18 cellular contexts compared by ENCODE assay signal in genomic region chr1:219010720-219011119, GRCh38.
DNase-seq lines count a peak whose midpoint lies in the region; ATAC-seq, FAIRE-seq and TF ChIP-seq lines count a peak whose summit lies in the region.
"Had no signal": no experiment of that assay in that cellular context is flagged by ENCODE, and none has a peak within 500 bp of the region (broad histone marks: within the 10 kb centered on the region; RNA-seq: fewer than 3 reads in every experiment).

No MANE protein-coding gene starts in this region.

- intact Hi-C loops in HCT116 (cut with micrococcal nuclease), result no loop called here
- intact Hi-C loops in GM12878 (cut with micrococcal nuclease; ENCODE audit: unreplicated experiment), result no loop called here

- H3K9me3 Mint-ChIP-seq in chondrocyte (ENCODE audit: low read depth), result peaks cover 9% of the 10 kb centered on the region
- H3K9me3 Mint-ChIP-seq: HFFc6 had no signal

- ATAC-seq in GM19372 (IDR thresholded peaks at IDR 0.05; ENCODE audit: low read depth, unreplicated experiment) (peak; percentile 52), HCT116 (no peak), GM12878 (peak; percentile 47)
- ATAC-seq: CD8-positive, alpha-beta T cell; GM23338 had no signal

- H3K27ac ChIP-seq in HCT116 (ENCODE audit: low read depth, low read length), result no peak overlapping the region
- no peak overlapping the region for H3K27ac ChIP-seq in GM12878 (ENCODE audit: control insufficient read depth, insufficient read depth)
- no peak overlapping the region for H3K27ac ChIP-seq in tibial nerve
- H3K27ac ChIP-seq: BLaER1 treated with 17β-estradiol and CSF1 and Interleukin-3, amounts not matched to agents 10 nM and 100 nM; HL-60; KMS-11 had no signal

- TF ChIP-seq CTCF in HCT116 (IDR thresholded peaks at IDR 0.05 in 2 of 3, conservative IDR thresholded peaks at IDR 0.05 in 1 of 3; ENCODE audit: borderline replicate concordance in 1 of 3, insufficient read depth in 1 of 3, low read depth in 2 of 3, low read length in 2 of 3) (no peak), GM12878 (IDR thresholded peaks at IDR 0.05 in 2 of 3, conservative IDR thresholded peaks at IDR 0.05 in 1 of 3; ENCODE audit: control insufficient read depth in 2 of 3, extremely low read depth in 1 of 3, insufficient read depth in 1 of 3, low read depth in 3 of 3, low read length in 3 of 3) (no peak), tibial nerve (IDR thresholded peaks at IDR 0.05) (no peak), chondrocyte (IDR thresholded peaks at IDR 0.05) (no peak)

- H3K9me3 ChIP-seq in HCT116 (ENCODE audit: control insufficient read depth in 1 of 2, insufficient read depth in 1 of 2, low read depth in 1 of 2, low read length in 2 of 2) (no peaks in the 10 kb centered on the region), GM12878 (replicated peaks; ENCODE audit: control insufficient read depth, insufficient read depth, low read length) (no peaks in the 10 kb centered on the region), tibial nerve (peaks cover 0 to 10% (median 0%) of the 10 kb centered on the region in 4 donors)

- in situ Hi-C loops in GM12878 (cut with MboI), result no loop called here

- H3K27me3 ChIP-seq in HCT116 (ENCODE audit: insufficient read depth, low read length) (no peaks in the 10 kb centered on the region), GM12878 (replicated peaks in 1 of 2; ENCODE audit: control insufficient read depth in 2 of 2, insufficient read depth in 2 of 2, low read length in 1 of 2) (no peaks in the 10 kb centered on the region), tibial nerve (no peaks in the 10 kb centered on the region)
- H3K27me3 ChIP-seq: BLaER1 treated with 17β-estradiol and CSF1 and Interleukin-3, amounts not matched to agents 10 nM and 100 nM had no signal

- CTCF ChIA-PET in HCT116 (lab: Charles Lee) (interaction anchor here (1.1 kb wide), 1 partner anchor 14 kb away, joined by 4 read pairs; no protein-coding TSS in a partner anchor), GM12878 (lab: Yijun Ruan, JAX) (interaction anchor here (0.6 kb wide), 1 partner anchor 228 kb away, joined by 3 read pairs; no protein-coding TSS in a partner anchor)

- H3K4me1 ChIP-seq in HCT116 (ENCODE audit: control insufficient read depth in 1 of 2, insufficient read depth in 2 of 2, low read length in 2 of 2) (no peaks in the 10 kb centered on the region), GM12878 (ENCODE audit: control insufficient read depth, insufficient read depth, low read length) (no peaks in the 10 kb centered on the region), tibial nerve (no peaks in the 10 kb centered on the region)
- H3K4me1 ChIP-seq: BLaER1 treated with 17β-estradiol and CSF1 and Interleukin-3, amounts not matched to agents 10 nM and 100 nM had no signal

- H3K9ac ChIP-seq in HCT116 (ENCODE audit: low read length), result no peak overlapping the region
- H3K9ac ChIP-seq in GM12878 (ENCODE audit: control insufficient read depth, insufficient read depth, low read length), result no peak overlapping the region
- H3K9ac ChIP-seq: BLaER1 treated with 17β-estradiol and CSF1 and Interleukin-3, amounts not matched to agents 10 nM and 100 nM; KMS-11 had no signal

- H3K27ac Mint-ChIP-seq in chondrocyte (ENCODE audit: unreplicated experiment), result no peak overlapping the region
- H3K27ac Mint-ChIP-seq: B cell; CD8-positive, alpha-beta T cell; GM23338; HFFc6 had no signal

- WGBS in GM12878 (ENCODE audit: insufficient coverage, insufficient replicate concordance, low lambda C conversion rate, missing lambda C conversion rate), result 0% methylated on average over 2 of the region's 2 CpGs
- WGBS in tibial nerve, 2 donors, result 82 to 84% methylated on average over 2 of the region's 2 CpGs

- H3K4me3 Mint-ChIP-seq in chondrocyte (ENCODE audit: unreplicated experiment), result no peak overlapping the region
- H3K4me3 Mint-ChIP-seq: B cell; CD8-positive, alpha-beta T cell; GM23338; HFFc6 had no signal

- no peak for TF ChIP-seq POLR2A in HCT116 (IDR thresholded peaks at IDR 0.05; ENCODE audit: borderline replicate concordance, extremely low read depth, insufficient read depth, insufficient read length)
- TF ChIP-seq POLR2A in GM12878 (IDR thresholded peaks at IDR 0.05; ENCODE audit: low read depth, low read length), result no peak
- no peak for TF ChIP-seq POLR2A in tibial nerve (IDR thresholded peaks at IDR 0.05)

- DNase-seq in HCT116 (ENCODE audit: low read depth, low spot score) (no peak), GM12878 (ENCODE audit: low read depth, low spot score) (no peak), superior temporal gyrus (ENCODE audit: extremely low spot score) (no peak), tibial nerve (ENCODE audit: low spot score in 2 of 2) (no peak), chondrocyte (ENCODE audit: low spot score) (no peak)
- DNase-seq: Calu3; CD8-positive, alpha-beta T cell; DMS79 treated with DMSO at 0.1 percent for 48 hours; GF-D8; HCEC 1CT; HFFc6 had no signal

- no peaks in the 10 kb centered on the region for H3K4me1 Mint-ChIP-seq in chondrocyte (ENCODE audit: low read depth)
- H3K4me1 Mint-ChIP-seq: B cell, GM23338 had no signal

- H4K20me1 ChIP-seq in HCT116 (ENCODE audit: insufficient read depth) (no peaks in the 10 kb centered on the region), GM12878 (ENCODE audit: control insufficient read depth, insufficient read depth) (no peaks in the 10 kb centered on the region)
- H4K20me1 ChIP-seq: BLaER1 treated with 17β-estradiol and CSF1 and Interleukin-3, amounts not matched to agents 10 nM and 100 nM had no signal

- H2AFZ ChIP-seq in HCT116 (ENCODE audit: low read depth, low read length, poor library complexity, severe bottlenecking) (peak overlapping the region; percentile 19), GM12878 (ENCODE audit: control insufficient read depth, low read depth, low read length) (no peak overlapping the region)
- H2AFZ ChIP-seq: GM23338 had no signal

- H3K4me2 ChIP-seq in HCT116 (ENCODE audit: low read length) (no peak overlapping the region), GM12878 (ENCODE audit: control insufficient read depth, insufficient read depth) (no peak overlapping the region)
- H3K4me2 ChIP-seq: BLaER1 treated with 17β-estradiol and CSF1 and Interleukin-3, amounts not matched to agents 10 nM and 100 nM; GM23338; KMS-11 had no signal

- H3K4me3 ChIP-seq in HCT116 (replicated peaks in 1 of 2; ENCODE audit: low read depth in 1 of 2, low read length in 2 of 2) (no peak overlapping the region), GM12878 (no peak overlapping the region), tibial nerve (no peak overlapping the region)
- H3K4me3 ChIP-seq: BLaER1 treated with 17β-estradiol and CSF1 and Interleukin-3, amounts not matched to agents 10 nM and 100 nM; GM23338 had no signal

- H3K79me2 ChIP-seq in HCT116 (ENCODE audit: insufficient read depth, low read length) (no peaks in the 10 kb centered on the region), GM12878 (ENCODE audit: control insufficient read depth, insufficient read depth, low read length) (no peaks in the 10 kb centered on the region)

- H3K27me3 Mint-ChIP-seq in chondrocyte (ENCODE audit: low read depth), result no peaks in the 10 kb centered on the region

- no peaks in the 10 kb centered on the region for H3K9me2 ChIP-seq in HCT116 (ENCODE audit: insufficient read depth)

- POLR2A ChIA-PET in HCT116 (lab: Charles Lee), result no interaction called here
- POLR2A ChIA-PET in GM12878 (lab: Charles Lee), result no interaction called here

- no peaks in the 10 kb centered on the region for H3K36me3 Mint-ChIP-seq in chondrocyte (ENCODE audit: low read depth)
- H3K36me3 Mint-ChIP-seq: CD8-positive, alpha-beta T cell had no signal

- RAD21 ChIA-PET in HCT116 (lab: Charles Lee; ENCODE audit: low non-redundant PET in 1 of 2, low total read pairs in 2 of 2, uncharacterized antibody in 2 of 2, unreplicated experiment in 2 of 2), result no interaction called here
- RAD21 ChIA-PET in GM12878 (lab: Charles Lee; ENCODE audit: unreplicated experiment), result no interaction called here

- SMC1A ChIA-PET in GM12878 (lab: Charles Lee; ENCODE audit: uncharacterized antibody, unreplicated experiment), result interaction anchor here (0.6 to 1.6 kb wide), 2 partner anchors 14 to 153 kb away, joined by 3 to 5 read pairs; no protein-coding TSS in a partner anchor

- BruUV-seq in HCT116 (replicated peaks; lab: Mats Ljungman, UMichigan) (no TSS peak), GM12878 (replicated peaks; lab: Mats Ljungman, UMichigan) (no TSS peak)

- H3K36me3 ChIP-seq in HCT116 (ENCODE audit: control insufficient read depth in 1 of 2, insufficient read depth in 2 of 2, low read length in 2 of 2) (no peaks in the 10 kb centered on the region), GM12878 (ENCODE audit: control insufficient read depth in 2 of 2, insufficient read depth in 2 of 2, low read length in 1 of 2) (no peaks in the 10 kb centered on the region), tibial nerve (no peaks in the 10 kb centered on the region)
- H3K36me3 ChIP-seq: BLaER1 treated with 17β-estradiol and CSF1 and Interleukin-3, amounts not matched to agents 10 nM and 100 nM had no signal

- no peak for FAIRE-seq in GM12878 (lab: Jason Lieb, UNC)
- FAIRE-seq: H54 had no signal

- TF ChIP-seq RAD21 in HCT116 (IDR thresholded peaks at IDR 0.05; ENCODE audit: low read depth) (no peak), GM12878 (IDR thresholded peaks at IDR 0.05; ENCODE audit: insufficient read depth, low read depth, low read length) (no peak)

- TF ChIP-seq EP300 in GM12878 (IDR thresholded peaks at IDR 0.05; ENCODE audit: borderline replicate concordance in 1 of 2, control insufficient read depth in 1 of 2, low read depth in 2 of 2, low read length in 2 of 2) (no peak), tibial nerve (IDR thresholded peaks at IDR 0.05) (no peak)

TF ChIP-seq in HCT116, 20 proteins besides CTCF, POLR2A, EP300 and RAD21 (continues in another document):
- TF ChIP-seq EZH2 (IDR thresholded peaks at IDR 0.05) (no peak), CBX3 (IDR thresholded peaks at IDR 0.05; ENCODE audit: low read depth) (no peak), FOSL1 (IDR thresholded peaks at IDR 0.05; ENCODE audit: low read depth) (no peak)

TF ChIP-seq in GM12878, 131 proteins besides CTCF, POLR2A, EP300 and RAD21 (continues in another document):
- TF ChIP-seq SIX5 (IDR thresholded peaks at IDR 0.05; ENCODE audit: low read depth, low read length, severe bottlenecking) (no peak), NKRF (conservative IDR thresholded peaks at IDR 0.05) (no peak)
